In genomic region chr7:7772385-7772784, GRCh38 we compare ENCODE assay signal across 8 cellular contexts. TPM values are rescaled to one million over a fixed set of nuclear protein-coding genes. Genes with fewer than 3 reads are reported as not detected.
A peak's percentile ranks its signal among the peaks of the same experiment; 100 is the strongest.
DNase-seq lines count a peak whose midpoint lies in the region; ATAC-seq, FAIRE-seq and TF ChIP-seq lines count a peak whose summit lies in the region.

No MANE protein-coding gene starts in this region.

- DNase-seq in GM12892 (ENCODE audit: insufficient read length): no peak
- DNase-seq in RWPE2 (ENCODE audit: low spot score): no peak
- DNase-seq in inferior parietal cortex (ENCODE audit: extremely low spot score): peak; percentile 17
- no peak for DNase-seq in activated gamma-delta T cell treated with Interleukin-2 at 50 U/mL for 16 hours
- DNase-seq in RKO (ENCODE audit: low spot score): no peak
- DNase-seq in left colon: no peak
- no peak for DNase-seq in CD14-positive monocyte (ENCODE audit: low spot score)

- peak overlapping the region; percentile 74 for H3K27ac ChIP-seq in RWPE2 (ENCODE audit: poor library complexity, severe bottlenecking)

- FAIRE-seq in GM12892 (lab: Jason Lieb, UNC): peak; percentile 82

- no peaks in the 10 kb centered on the region for H3K9me3 ChIP-seq in RWPE2 (ENCODE audit: severe bottlenecking)

- ATAC-seq in HG02885 (IDR thresholded peaks at IDR 0.05; ENCODE audit: poor library complexity, unreplicated experiment) (peak; percentile 43), RWPE2 (ENCODE audit: low read depth) (peak; percentile 98), left colon (no peak)

- intact Hi-C loops in left colon (cut with DNase I, micrococcal nuclease) (no loop called here), CD14-positive monocyte (cut with micrococcal nuclease) (no loop called here)

- no peaks in the 10 kb centered on the region for H3K27me3 ChIP-seq in RWPE2 (ENCODE audit: insufficient read depth, poor library complexity, severe bottlenecking)

- TF ChIP-seq CTCF in RWPE2 (IDR thresholded peaks at IDR 0.05; ENCODE audit: poor library complexity, severe bottlenecking) (no peak), CD14-positive monocyte (IDR thresholded peaks at IDR 0.05) (no peak)

- H3K9me3 Mint-ChIP-seq in CD14-positive monocyte: peaks cover 0 to 4% (median 0%) of the 10 kb centered on the region in 7 donors

- H3K36me3 Mint-ChIP-seq in CD14-positive monocyte: peaks cover 0 to 2% of the 10 kb centered on the region in 2 donors

- no peaks in the 10 kb centered on the region for H3K36me3 ChIP-seq in RWPE2 (ENCODE audit: low read depth)

- no peak for TF ChIP-seq POLR2A in GM12892 (IDR thresholded peaks at IDR 0.05; ENCODE audit: low read depth, low read length)

- H3K4me3 ChIP-seq in RWPE2 (ENCODE audit: severe bottlenecking): peak overlapping the region; percentile 4

- peaks cover 5% of the 10 kb centered on the region for H3K4me1 Mint-ChIP-seq in CD14-positive monocyte

- peaks cover 18% of the 10 kb centered on the region for H3K4me1 ChIP-seq in RWPE2 (ENCODE audit: insufficient read depth, poor library complexity, severe bottlenecking)

- no peaks in the 10 kb centered on the region for H3K27me3 Mint-ChIP-seq in CD14-positive monocyte (ENCODE audit: low read depth in 3 of 3)

- H3K4me3 Mint-ChIP-seq in CD14-positive monocyte: no peak overlapping the region

- H3K27ac Mint-ChIP-seq in CD14-positive monocyte: no peak overlapping the region

RNA-seq across cellular contexts. Expression of gene RPA3, which starts 54.0 kb away (rescaled TPM):
- polyA plus RNA-seq in GM12892 (2012; ENCODE audit: missing spikeins): 117 TPM
- total RNA-seq in left colon: 10 to 100 TPM; 25.5 to 26.4 TPM
- polyA plus RNA-seq in CD14-positive monocyte: 10 to 100 TPM; 44.7 to 50.5 TPM
